Comparison of ENCODE assay signal across 10 cellular contexts in genomic region chr19:10113964-10114650, GRCh38. TPM values are rescaled to one million over a fixed set of nuclear protein-coding genes. Genes with fewer than 3 reads are reported as not detected.
DNase-seq lines count a peak whose midpoint lies in the region; FAIRE-seq and TF ChIP-seq lines count a peak whose summit lies in the region.
"Had no signal": no experiment of that assay in that cellular context is flagged by ENCODE, and none has a peak within 500 bp of the region (broad histone marks: within the 10 kb centered on the region; RNA-seq: fewer than 3 reads in every experiment).

No MANE protein-coding gene starts in this region.

- no peaks in the 10 kb centered on the region for H3K9me3 ChIP-seq in tibial artery

- peaks cover 40% of the 10 kb centered on the region for H3K36me3 Mint-ChIP-seq in activated naive CD4-positive, alpha-beta T cell treated with anti-CD3 and anti-CD28 coated beads for 36 hours (ENCODE audit: low read depth)
- H3K36me3 Mint-ChIP-seq in neural crest cell (ENCODE audit: low read depth), result peaks cover 5% of the 10 kb centered on the region

- peaks cover 0 to 27% (median 15%) of the 10 kb centered on the region in 4 donors for H3K4me1 ChIP-seq in tibial artery

- no peaks in the 10 kb centered on the region for H3K27me3 Mint-ChIP-seq in activated naive CD4-positive, alpha-beta T cell treated with anti-CD3 and anti-CD28 coated beads for 36 hours (ENCODE audit: low read depth)
- H3K27me3 Mint-ChIP-seq in neural crest cell (ENCODE audit: low read depth), result peaks cover 12% of the 10 kb centered on the region

- H3K4me1 Mint-ChIP-seq in activated naive CD4-positive, alpha-beta T cell treated with anti-CD3 and anti-CD28 coated beads for 36 hours (ENCODE audit: low read depth), result peaks cover 49% of the 10 kb centered on the region
- peaks cover 4% of the 10 kb centered on the region for H3K4me1 Mint-ChIP-seq in neural crest cell

- FAIRE-seq in H54 (lab: Jason Lieb, UNC), result no peak

- peak; percentile 20; the same call in 1 of the 2 replicates for TF ChIP-seq POLR2A in H54 (IDR thresholded peaks at IDR 0.05; ENCODE audit: low read depth, low read length)

- no peaks in the 10 kb centered on the region for H3K9me3 Mint-ChIP-seq in activated naive CD4-positive, alpha-beta T cell treated with anti-CD3 and anti-CD28 coated beads for 36 hours
- no peaks in the 10 kb centered on the region for H3K9me3 Mint-ChIP-seq in neural crest cell

- H3K27ac ChIP-seq in tibial artery, result no peak overlapping the region

- H3K27ac Mint-ChIP-seq in activated naive CD4-positive, alpha-beta T cell treated with anti-CD3 and anti-CD28 coated beads for 36 hours, result peak overlapping the region; percentile 41
- no peak overlapping the region for H3K27ac Mint-ChIP-seq in neural crest cell (ENCODE audit: unreplicated experiment)

- no peak overlapping the region for H3K4me3 ChIP-seq in tibial artery

- intact Hi-C loops in activated naive CD4-positive, alpha-beta T cell treated with anti-CD3 and anti-CD28 coated beads for 36 hours (cut with micrococcal nuclease), result loop anchor here (1.0 to 5.0 kb wide), 4 partner anchors 10 to 182 kb away; no protein-coding TSS in a partner anchor
- intact Hi-C loops in tibial artery (cut with DNase I; ENCODE audit: low total_unique reads), result no loop called here

- peaks cover 64 to 77% (median 71%) of the 10 kb centered on the region in 3 donors for H3K36me3 ChIP-seq in tibial artery

- no peaks in the 10 kb centered on the region for H3K27me3 ChIP-seq in tibial artery

- no peak for DNase-seq in activated naive CD4-positive, alpha-beta T cell treated with anti-CD3 and anti-CD28 coated beads for 36 hours
- DNase-seq in activated naive CD4-positive, alpha-beta T cell treated with anti-CD3 and anti-CD28 coated beads, Interleukin-2, amount 50 U/mL, for 16 hours, result no peak
- DNase-seq in H54 (ENCODE audit: insufficient read length, low spot score) (no peak), neural crest cell (ENCODE audit: low read depth, low spot score) (no peak), NCI-H2029 (lab: John Stamatoyannopoulos, UW) (no peak), tibial artery (no peak), ureter (ENCODE audit: low spot score) (no peak)
- DNase-seq in activated CD8-positive, alpha-beta memory T cell treated with anti-CD3 and anti-CD28 coated beads, Interleukin-2, amount 50 U/mL, for 48 hours, result peak; percentile 73
- DNase-seq: hippocampal formation, MM.1S had no signal

- CTCF ChIA-PET in activated naive CD4-positive, alpha-beta T cell treated with anti-CD3 and anti-CD28 coated beads for 36 hours (lab: Charles Lee), result interaction anchor here (2.4 to 3.7 kb wide), 3 partner anchors 10 to 136 kb away, joined by 7 to 17 read pairs (median 14); no protein-coding TSS in a partner anchor

- H3K4me3 Mint-ChIP-seq in activated naive CD4-positive, alpha-beta T cell treated with anti-CD3 and anti-CD28 coated beads for 36 hours, result no peak overlapping the region
- H3K4me3 Mint-ChIP-seq in neural crest cell, result peak overlapping the region; percentile 83

- no peak for TF ChIP-seq CTCF in neural crest cell (conservative IDR thresholded peaks at IDR 0.05)
- no peak for TF ChIP-seq CTCF in tibial artery (IDR thresholded peaks at IDR 0.05)

RNA-seq across cellular contexts. Expression of gene P2RY11, which starts 2.6 kb away (rescaled TPM):
- 10 to 100 TPM; 11.8 to 12.2 TPM for total RNA-seq in activated naive CD4-positive, alpha-beta T cell treated with anti-CD3 and anti-CD28 coated beads for 36 hours
- total RNA-seq in neural crest cell (25.9 and 26.9 TPM in 2 replicates), ureter (25.6 TPM)

RNA-seq across cellular contexts. Expression of gene EIF3G, which starts 5.6 kb away (rescaled TPM):
- 100 to 1,000 TPM; 213 to 222 TPM for total RNA-seq in activated naive CD4-positive, alpha-beta T cell treated with anti-CD3 and anti-CD28 coated beads for 36 hours
- total RNA-seq in neural crest cell, result 210 and 224 TPM in 2 replicates
- total RNA-seq in ureter, result 238 TPM

RNA-seq across cellular contexts. Expression of gene PPAN, which starts 7.9 kb away (rescaled TPM):
- total RNA-seq in activated naive CD4-positive, alpha-beta T cell treated with anti-CD3 and anti-CD28 coated beads for 36 hours, result 10 to 100 TPM; 59.7 to 60.0 TPM
- 77.8 and 84.5 TPM in 2 replicates for total RNA-seq in neural crest cell
- total RNA-seq in ureter, result 78.6 TPM

RNA-seq across cellular contexts. Expression of gene ANGPTL6, which starts 11.6 kb away (rescaled TPM):
- 10 to 100 TPM; 18.6 to 20.7 TPM for total RNA-seq in activated naive CD4-positive, alpha-beta T cell treated with anti-CD3 and anti-CD28 coated beads for 36 hours
- total RNA-seq in neural crest cell (not detected in 2 replicates), ureter (0.81 TPM)

RNA-seq across cellular contexts. Expression of gene SHFL, which starts 28.0 kb away (rescaled TPM):
- 10 to 100 TPM; 28.3 to 31.9 TPM for total RNA-seq in activated naive CD4-positive, alpha-beta T cell treated with anti-CD3 and anti-CD28 coated beads for 36 hours
- total RNA-seq in neural crest cell (0.89 and 0.93 TPM in 2 replicates), ureter (44.6 TPM)
